2 cellular contexts compared by ENCODE assay signal in the genomic region with DNA sequence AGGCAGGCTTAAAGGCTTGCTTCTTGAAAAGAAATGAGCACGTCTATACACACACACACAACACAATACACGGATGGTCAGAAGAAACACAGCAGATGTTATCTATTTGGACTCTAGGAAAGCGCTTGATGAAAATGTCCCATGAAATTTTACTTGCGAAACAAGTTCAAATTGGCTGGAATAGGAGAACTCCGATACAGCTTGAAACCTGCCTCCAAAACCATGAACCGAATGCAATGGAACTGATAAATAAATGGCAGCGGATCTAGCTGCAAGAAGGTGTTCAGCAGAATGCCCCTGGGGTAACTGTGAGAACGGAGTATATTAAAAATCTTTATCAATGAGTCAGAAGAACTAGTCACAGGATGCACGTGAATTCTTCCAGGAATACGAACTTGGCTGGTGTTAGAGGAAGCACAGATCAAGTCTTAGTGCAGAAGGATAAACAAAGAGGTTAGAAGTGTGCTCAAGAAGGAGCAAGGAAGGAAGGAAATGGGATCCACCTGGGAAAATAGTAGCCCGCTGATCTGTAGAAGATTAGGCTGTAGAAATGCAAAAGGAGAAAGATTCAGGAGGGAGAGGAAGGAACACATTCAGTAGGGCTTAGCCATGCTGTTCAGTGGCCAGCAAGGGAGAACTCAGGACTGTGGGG.
TF ChIP-seq lines count a peak whose summit lies in the region.

No MANE protein-coding gene starts in this region.

TF ChIP-seq in HCT116, 20 proteins besides CTCF, POLR2A, EP300 and RAD21:
- TF ChIP-seq EZH2phosphoT487 (IDR thresholded peaks at IDR 0.05; ENCODE audit: borderline replicate concordance) (no peak), FOSL1 (IDR thresholded peaks at IDR 0.05; ENCODE audit: low read depth) (peak; percentile 84), ZFX (IDR thresholded peaks at IDR 0.05) (no peak), CBX3 (IDR thresholded peaks at IDR 0.05; ENCODE audit: low read depth) (peak; percentile 73; the same call in 1 of the 2 replicates), EGR1 (IDR thresholded peaks at IDR 0.05; ENCODE audit: low read depth) (no peak), SIN3A (IDR thresholded peaks at IDR 0.05; ENCODE audit: low read depth) (0 out of 2 replicates have a peak, but pooled peaks have one; percentile 37), CEBPB (IDR thresholded peaks at IDR 0.05; ENCODE audit: low read depth) (peak; percentile 35; the same call in 1 of the 2 replicates), JUND (IDR thresholded peaks at IDR 0.05) (peak; percentile 81), SRF (IDR thresholded peaks at IDR 0.05; ENCODE audit: low read depth) (no peak), EZH2 (IDR thresholded peaks at IDR 0.05) (no peak), TCF7L2 (IDR thresholded peaks at IDR 0.05; ENCODE audit: borderline replicate concordance, extremely low read depth, insufficient read depth, insufficient read length) (no peak), POLR2AphosphoS5 (IDR thresholded peaks at IDR 0.05; ENCODE audit: low read depth, low read length) (0 out of 2 replicates have a peak, but pooled peaks have one; percentile 31), SP1 (IDR thresholded peaks at IDR 0.05; ENCODE audit: low read depth) (peak; percentile 77), YY1 (IDR thresholded peaks at IDR 0.05; ENCODE audit: extremely low read depth, insufficient replicate concordance, low read depth, low read length) (no peak), ZNF274 (IDR thresholded peaks at IDR 0.05; ENCODE audit: low read depth, low read length) (no peak), ELF1 (IDR thresholded peaks at IDR 0.05; ENCODE audit: borderline replicate concordance, low read depth) (0 out of 2 replicates have a peak, but pooled peaks have one; percentile 24)
- TF ChIP-seq, protein P1, sequence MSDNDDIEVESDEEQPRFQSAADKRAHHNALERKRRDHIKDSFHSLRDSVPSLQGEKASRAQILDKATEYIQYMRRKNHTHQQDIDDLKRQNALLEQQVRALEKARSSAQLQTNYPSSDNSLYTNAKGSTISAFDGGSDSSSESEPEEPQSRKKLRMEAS (IDR thresholded peaks at IDR 0.05): peak; percentile 57
- TF ChIP-seq, protein P2, sequence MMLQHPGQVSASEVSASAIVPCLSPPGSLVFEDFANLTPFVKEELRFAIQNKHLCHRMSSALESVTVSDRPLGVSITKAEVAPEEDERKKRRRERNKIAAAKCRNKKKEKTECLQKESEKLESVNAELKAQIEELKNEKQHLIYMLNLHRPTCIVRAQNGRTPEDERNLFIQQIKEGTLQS (IDR thresholded peaks at IDR 0.05): 0 out of 2 replicates have a peak, but pooled peaks have one; percentile 23
- TF ChIP-seq, protein P3, sequence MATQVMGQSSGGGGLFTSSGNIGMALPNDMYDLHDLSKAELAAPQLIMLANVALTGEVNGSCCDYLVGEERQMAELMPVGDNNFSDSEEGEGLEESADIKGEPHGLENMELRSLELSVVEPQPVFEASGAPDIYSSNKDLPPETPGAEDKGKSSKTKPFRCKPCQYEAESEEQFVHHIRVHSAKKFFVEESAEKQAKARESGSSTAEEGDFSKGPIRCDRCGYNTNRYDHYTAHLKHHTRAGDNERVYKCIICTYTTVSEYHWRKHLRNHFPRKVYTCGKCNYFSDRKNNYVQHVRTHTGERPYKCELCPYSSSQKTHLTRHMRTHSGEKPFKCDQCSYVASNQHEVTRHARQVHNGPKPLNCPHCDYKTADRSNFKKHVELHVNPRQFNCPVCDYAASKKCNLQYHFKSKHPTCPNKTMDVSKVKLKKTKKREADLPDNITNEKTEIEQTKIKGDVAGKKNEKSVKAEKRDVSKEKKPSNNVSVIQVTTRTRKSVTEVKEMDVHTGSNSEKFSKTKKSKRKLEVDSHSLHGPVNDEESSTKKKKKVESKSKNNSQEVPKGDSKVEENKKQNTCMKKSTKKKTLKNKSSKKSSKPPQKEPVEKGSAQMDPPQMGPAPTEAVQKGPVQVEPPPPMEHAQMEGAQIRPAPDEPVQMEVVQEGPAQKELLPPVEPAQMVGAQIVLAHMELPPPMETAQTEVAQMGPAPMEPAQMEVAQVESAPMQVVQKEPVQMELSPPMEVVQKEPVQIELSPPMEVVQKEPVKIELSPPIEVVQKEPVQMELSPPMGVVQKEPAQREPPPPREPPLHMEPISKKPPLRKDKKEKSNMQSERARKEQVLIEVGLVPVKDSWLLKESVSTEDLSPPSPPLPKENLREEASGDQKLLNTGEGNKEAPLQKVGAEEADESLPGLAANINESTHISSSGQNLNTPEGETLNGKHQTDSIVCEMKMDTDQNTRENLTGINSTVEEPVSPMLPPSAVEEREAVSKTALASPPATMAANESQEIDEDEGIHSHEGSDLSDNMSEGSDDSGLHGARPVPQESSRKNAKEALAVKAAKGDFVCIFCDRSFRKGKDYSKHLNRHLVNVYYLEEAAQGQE (IDR thresholded peaks at IDR 0.05; ENCODE audit: low read depth): no peak
- TF ChIP-seq, protein P4, sequence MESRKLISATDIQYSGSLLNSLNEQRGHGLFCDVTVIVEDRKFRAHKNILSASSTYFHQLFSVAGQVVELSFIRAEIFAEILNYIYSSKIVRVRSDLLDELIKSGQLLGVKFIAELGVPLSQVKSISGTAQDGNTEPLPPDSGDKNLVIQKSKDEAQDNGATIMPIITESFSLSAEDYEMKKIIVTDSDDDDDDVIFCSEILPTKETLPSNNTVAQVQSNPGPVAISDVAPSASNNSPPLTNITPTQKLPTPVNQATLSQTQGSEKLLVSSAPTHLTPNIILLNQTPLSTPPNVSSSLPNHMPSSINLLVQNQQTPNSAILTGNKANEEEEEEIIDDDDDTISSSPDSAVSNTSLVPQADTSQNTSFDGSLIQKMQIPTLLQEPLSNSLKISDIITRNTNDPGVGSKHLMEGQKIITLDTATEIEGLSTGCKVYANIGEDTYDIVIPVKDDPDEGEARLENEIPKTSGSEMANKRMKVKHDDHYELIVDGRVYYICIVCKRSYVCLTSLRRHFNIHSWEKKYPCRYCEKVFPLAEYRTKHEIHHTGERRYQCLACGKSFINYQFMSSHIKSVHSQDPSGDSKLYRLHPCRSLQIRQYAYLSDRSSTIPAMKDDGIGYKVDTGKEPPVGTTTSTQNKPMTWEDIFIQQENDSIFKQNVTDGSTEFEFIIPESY (IDR thresholded peaks at IDR 0.05; ENCODE audit: extremely low read depth, insufficient replicate concordance, low read length): no peak

TF ChIP-seq in HEK293T, 16 proteins besides CTCF, POLR2A, EP300 and RAD21 (continued from another document):
- TF ChIP-seq NFRKB (IDR thresholded peaks at IDR 0.05): no peak
TF ChIP-seq in HEK293T: peak in this region for 0.
